Comparison of ENCODE assay signal across 7 cellular contexts in the genomic region with DNA sequence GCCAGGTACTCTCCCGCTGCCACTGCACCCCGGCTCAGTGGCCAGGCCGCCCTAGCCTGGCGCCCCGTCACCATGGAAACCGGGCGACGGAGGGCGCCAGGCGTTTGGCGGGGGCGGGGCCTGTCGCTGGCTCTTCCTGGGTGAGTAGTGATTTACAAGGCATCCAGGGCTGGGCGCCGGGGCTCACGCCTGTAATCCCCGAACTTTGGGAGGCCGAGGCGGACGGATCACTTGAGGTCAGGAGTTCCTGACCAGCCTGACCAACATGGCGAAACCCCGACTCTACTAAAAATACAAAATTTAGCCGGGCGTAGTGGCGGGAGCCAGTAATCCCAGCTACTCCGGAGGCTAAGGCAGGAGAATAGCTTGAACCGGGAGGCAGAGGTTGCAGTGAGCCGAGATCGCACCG. TPM values are rescaled to one million over a fixed set of nuclear protein-coding genes. Genes with fewer than 3 reads are reported as not detected.
A peak's percentile ranks its signal among the peaks of the same experiment; 100 is the strongest.
DNase-seq lines count a peak whose midpoint lies in the region; ATAC-seq, FAIRE-seq and TF ChIP-seq lines count a peak whose summit lies in the region.
"Not testable (repeated sequence)": the region's sequence is repeated elsewhere in the genome, so short reads cannot be mapped to it uniquely, and the experiment has no call there.

A gene (minus strand): TSS at position 107 of the 409 bp plus-strand sequence. CDS start 116 bp downstream, outside the sequence.

- peak within 1 kb of the TSS; percentile 58 for H3K27ac ChIP-seq in WERI-Rb-1
- H3K27ac ChIP-seq in K562 (ENCODE audit: extremely low read depth, low read depth, low read length) = not testable (repeated sequence)

- BruUV-seq in K562 (replicated peaks; lab: Mats Ljungman, UMichigan) = not testable (repeated sequence)

- H3K9me1 ChIP-seq in K562 (ENCODE audit: control insufficient read depth, insufficient read depth, low read length) = not testable (repeated sequence)

- TF ChIP-seq EP300 in K562 (IDR thresholded peaks at IDR 0.05; ENCODE audit: low read length) = not testable (repeated sequence)

- H3K9me3 ChIP-seq in WERI-Rb-1 (ENCODE audit: severe bottlenecking); K562 (replicated peaks; ENCODE audit: control insufficient read depth, insufficient read depth, low read depth, low read length); iPS-18c (ENCODE audit: control insufficient read depth, insufficient read depth, low read length); skeletal muscle satellite cell (replicated peaks; ENCODE audit: low read length): not testable (repeated sequence)

- in situ Hi-C loops in K562 (cut with MboI) = loop anchor here (5.0 kb wide), 1 partner anchor 1377 kb away; no protein-coding TSS in a partner anchor

- H3K4me1 ChIP-seq in K562 (replicated peaks in 1 of 2; ENCODE audit: control insufficient read depth in 2 of 2, insufficient read depth in 2 of 2, low read length in 2 of 2) = peaks cover 0 to 11% of the 10 kb centered on the region in 2 experiments; a peak in 2 of 5 replicates
- not testable (repeated sequence) for H3K4me1 ChIP-seq in skeletal muscle satellite cell (ENCODE audit: control insufficient read depth, insufficient read depth, low read length)

- not testable (repeated sequence) for FAIRE-seq in K562 (lab: Jason Lieb, UNC)

- POLR2A ChIA-PET in K562 (lab: Yijun Ruan, JAX) = not testable (repeated sequence)

- DNase-seq in NCI-H2081 (lab: John Stamatoyannopoulos, UW) (peak; percentile 70 to 72), WERI-Rb-1 (peak; percentile 87), K562 (ENCODE audit: extremely low read depth in 1 of 4, low spot score in 3 of 4) (peak in 1 of 4 experiments; percentile 60)

- intact Hi-C loops in K562 (cut with micrococcal nuclease) = not testable (repeated sequence)

- CTCF ChIA-PET in K562 (lab: Yijun Ruan, JAX; ENCODE audit: low intra/inter-chr PET ratio) = not testable (repeated sequence)

- TF ChIP-seq RAD21 in K562 (CRISPR knock-in tag; conservative IDR thresholded peaks at IDR 0.05 in 1 of 2, IDR thresholded peaks at IDR 0.05 in 1 of 2) = not testable (repeated sequence)

- H3K4me3 ChIP-seq in WERI-Rb-1 (ENCODE audit: low read depth, low read length) (peak within 1 kb of the TSS; percentile 52), K562 (peak within 1 kb of the TSS; percentile 18; the same call in 1 of the 2 replicates), iPS-18c (ENCODE audit: insufficient read depth, low read depth, low read length) (peak within 1 kb of the TSS; percentile 36; the same call in 1 of the 2 replicates), skeletal muscle satellite cell (ENCODE audit: low read length) (peak within 1 kb of the TSS; percentile 67)

- H4K20me1 ChIP-seq in K562 (replicated peaks; ENCODE audit: control insufficient read depth, insufficient read depth, low read length) = not testable (repeated sequence)

- peak; percentile 92 for ATAC-seq in GM18868 (IDR thresholded peaks at IDR 0.05; ENCODE audit: unreplicated experiment)
- ATAC-seq in HG02970 (IDR thresholded peaks at IDR 0.05; ENCODE audit: low FRiP score, unreplicated experiment) = peak; percentile 80
- peak; percentile 79 for ATAC-seq in K562

- not testable (repeated sequence) for H3K36me3 ChIP-seq in WERI-Rb-1; K562 (ENCODE audit: control insufficient read depth, insufficient read depth, low read length); skeletal muscle satellite cell (ENCODE audit: insufficient read depth, low read length)

- WGBS in K562 (ENCODE audit: insufficient coverage, low coverage, missing lambda C conversion rate) = 22% methylated on average over 16 of the region's 30 CpGs

- TF ChIP-seq CTCF in WERI-Rb-1 (IDR thresholded peaks at IDR 0.05; ENCODE audit: low read depth, low read length); K562 (IDR thresholded peaks at IDR 0.05 in 2 of 3, conservative IDR thresholded peaks at IDR 0.05 in 1 of 3; ENCODE audit: insufficient read depth in 2 of 3, low read depth in 1 of 3, low read length in 3 of 3): not testable (repeated sequence)

- not testable (repeated sequence) for H3K79me2 ChIP-seq in K562 (ENCODE audit: control insufficient read depth, insufficient read depth, low read length)

- not testable (repeated sequence) for H3K27me3 ChIP-seq in WERI-Rb-1 (ENCODE audit: insufficient read depth, low read depth, severe bottlenecking); K562 (ENCODE audit: control insufficient read depth in 2 of 2, insufficient read depth in 2 of 2, low read length in 2 of 2); skeletal muscle satellite cell (ENCODE audit: control insufficient read depth, insufficient read depth, low read length)

- not testable (repeated sequence) for TF ChIP-seq POLR2A in K562 (conservative IDR thresholded peaks at IDR 0.05)

- H2AFZ ChIP-seq in K562 (ENCODE audit: low read depth, low read length) = not testable (repeated sequence)

- peak within 1 kb of the TSS in 1 of 2 experiments; percentile 45; a peak in 1 of 4 replicates for H3K9ac ChIP-seq in K562 (ENCODE audit: insufficient read depth in 1 of 2, low read depth in 2 of 2, low read length in 2 of 2)
- H3K9ac ChIP-seq in skeletal muscle satellite cell (ENCODE audit: low read depth, low read length) = peak within 1 kb of the TSS; percentile 30

- not testable (repeated sequence) for H3K4me2 ChIP-seq in K562 (ENCODE audit: insufficient read depth, low read length)
- H3K4me2 ChIP-seq in skeletal muscle satellite cell (ENCODE audit: low read length) = peak within 1 kb of the TSS; percentile 82

TF ChIP-seq in K562, 482 proteins besides CTCF, POLR2A, EP300 and RAD21:
- TF ChIP-seq CXXC5 (CRISPR knock-in tag; IDR thresholded peaks at IDR 0.05) (0 out of 2 replicates have a peak, but pooled peaks have one; percentile 16), POLR2G (IDR thresholded peaks at IDR 0.05; ENCODE audit: low read depth, low read length) (peak; percentile 59), NRF1 (conservative IDR thresholded peaks at IDR 0.05 in 1 of 2, IDR thresholded peaks at IDR 0.05 in 1 of 2) (peak in 1 of 2 experiments; percentile 18; a peak in 2 of 4 replicates), MEIS2 (IDR thresholded peaks at IDR 0.05; ENCODE audit: partially characterized antibody) (peak; percentile 87), SMAD4 (CRISPR knock-in tag; conservative IDR thresholded peaks at IDR 0.05) (0 out of 2 replicates have a peak, but pooled peaks have one; percentile 20), RFX1 (IDR thresholded peaks at IDR 0.05) (peak; percentile 91), EGR1 (conservative IDR thresholded peaks at IDR 0.05) (peak; percentile 60)
- TF ChIP-seq, protein P1, sequence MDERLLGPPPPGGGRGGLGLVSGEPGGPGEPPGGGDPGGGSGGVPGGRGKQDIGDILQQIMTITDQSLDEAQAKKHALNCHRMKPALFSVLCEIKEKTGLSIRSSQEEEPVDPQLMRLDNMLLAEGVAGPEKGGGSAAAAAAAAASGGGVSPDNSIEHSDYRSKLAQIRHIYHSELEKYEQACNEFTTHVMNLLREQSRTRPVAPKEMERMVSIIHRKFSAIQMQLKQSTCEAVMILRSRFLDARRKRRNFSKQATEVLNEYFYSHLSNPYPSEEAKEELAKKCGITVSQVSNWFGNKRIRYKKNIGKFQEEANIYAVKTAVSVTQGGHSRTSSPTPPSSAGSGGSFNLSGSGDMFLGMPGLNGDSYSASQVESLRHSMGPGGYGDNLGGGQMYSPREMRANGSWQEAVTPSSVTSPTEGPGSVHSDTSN (CRISPR knock-in tag; IDR thresholded peaks at IDR 0.05; ENCODE audit: low read depth) = not testable (repeated sequence)
- TF ChIP-seq, protein P1 (tag; conservative IDR thresholded peaks at IDR 0.05; ENCODE audit: low read depth) = peak; percentile 54
- TF ChIP-seq, protein P2, sequence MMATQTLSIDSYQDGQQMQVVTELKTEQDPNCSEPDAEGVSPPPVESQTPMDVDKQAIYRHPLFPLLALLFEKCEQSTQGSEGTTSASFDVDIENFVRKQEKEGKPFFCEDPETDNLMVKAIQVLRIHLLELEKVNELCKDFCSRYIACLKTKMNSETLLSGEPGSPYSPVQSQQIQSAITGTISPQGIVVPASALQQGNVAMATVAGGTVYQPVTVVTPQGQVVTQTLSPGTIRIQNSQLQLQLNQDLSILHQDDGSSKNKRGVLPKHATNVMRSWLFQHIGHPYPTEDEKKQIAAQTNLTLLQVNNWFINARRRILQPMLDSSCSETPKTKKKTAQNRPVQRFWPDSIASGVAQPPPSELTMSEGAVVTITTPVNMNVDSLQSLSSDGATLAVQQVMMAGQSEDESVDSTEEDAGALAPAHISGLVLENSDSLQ (IDR thresholded peaks at IDR 0.05) = peak; percentile 90
TF ChIP-seq in K562: peak in this region for 9; not testable (repeated sequence) for 473.

RNA-seq across cellular contexts. Expression of the gene that starts here (rescaled TPM):
- total RNA-seq in K562 (2011; cell fraction: chromatin; rRNA removed; ENCODE audit: low replicate concordance) = 4.0 and 15.6 TPM in 2 replicates
- 8.2 and 11.2 TPM in 2 replicates for total RNA-seq in K562 (2011; cell fraction: nucleolus; rRNA removed)
- 6.4 and 6.6 TPM in 2 replicates for total RNA-seq in K562 (2011; cell fraction: nucleoplasm; rRNA removed)
- 0.59 and 0.65 TPM in 2 replicates for total RNA-seq in K562 (2014; rRNA removed)
- total RNA-seq in K562 (2014; rRNA removed; fragmentation: Illumina TruSeq; extraction: Trizol) = 0.11 and 0.19 TPM in 2 replicates
- 0.25 and 0.57 TPM in 2 replicates for total RNA-seq in K562 (2015; rRNA removed; fragmentation: Illumina TruSeq; extraction: Trizol)
- 1.0 and 1.4 TPM in 2 replicates for total RNA-seq in K562 (2021)
- 1.2 and 2.1 TPM in 2 replicates for polyA plus RNA-seq in K562 (2011; rRNA removed)
- polyA plus RNA-seq in K562 (2011; cell fraction: cytosol; rRNA removed) = 0.68 and 1.6 TPM in 2 replicates
- polyA plus RNA-seq in K562 (2011; cell fraction: nucleus; rRNA removed) = 16.4 and 25.1 TPM in 2 replicates
- 2.9 and 6.0 TPM in 2 replicates for polyA plus RNA-seq in K562 (2012)
- polyA plus RNA-seq in K562 (2014; fragmentation: Illumina TruSeq; extraction: Trizol) = 0.28 and 0.45 TPM in 2 replicates
- polyA plus RNA-seq in K562 (2014; fragmentation: Nextera tagmentation; extraction: Ambion mirVana) = under 1 TPM in 1 of 2 experiments, not detected in 1; 0.04 TPM
- 1.5 and 1.6 TPM in 2 replicates for polyA plus RNA-seq in K562 (2014; rRNA removed)
- polyA minus RNA-seq in K562 (2011; rRNA and poly(A)+ RNA removed) = 0.18 and 0.42 TPM in 2 replicates
- 0.36 TPM in 1 of 2 replicates, not detected in the other for polyA minus RNA-seq in K562 (2011; cell fraction: cytosol; rRNA and poly(A)+ RNA removed)
- polyA minus RNA-seq in K562 (2011; cell fraction: nucleus; rRNA and poly(A)+ RNA removed) = 1.9 TPM in 2 replicates
- total RNA-seq in skeletal muscle satellite cell (2012; rRNA removed) = 4.3 and 4.8 TPM in 2 replicates
